ENCODE assay signal across 1 cellular context in the genomic region with DNA sequence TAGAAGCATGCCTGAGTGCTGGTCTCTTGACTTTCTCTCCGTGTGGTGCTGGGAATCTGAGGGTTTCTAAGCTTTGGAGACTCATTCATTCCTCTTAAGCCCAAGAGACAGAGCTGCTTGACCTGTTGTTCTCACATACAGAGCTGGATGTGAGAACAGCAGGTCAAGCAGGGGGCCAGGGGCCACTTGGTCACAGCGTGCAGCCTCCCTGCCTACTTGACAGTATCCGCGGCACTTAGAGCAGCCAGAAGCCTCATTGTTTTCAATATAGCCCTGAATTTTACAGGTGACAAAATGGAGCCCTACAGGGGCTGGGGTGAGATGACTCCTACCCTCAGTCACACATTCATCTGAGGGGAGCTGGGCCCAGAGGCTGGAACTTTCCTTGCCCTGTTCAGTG.
TF ChIP-seq lines count a peak whose summit lies in the region.

No MANE protein-coding gene starts in this region.

TF ChIP-seq in GM23338, 12 proteins besides CTCF, POLR2A, EP300 and RAD21 (continued from another document):
- TF ChIP-seq, protein P1, sequence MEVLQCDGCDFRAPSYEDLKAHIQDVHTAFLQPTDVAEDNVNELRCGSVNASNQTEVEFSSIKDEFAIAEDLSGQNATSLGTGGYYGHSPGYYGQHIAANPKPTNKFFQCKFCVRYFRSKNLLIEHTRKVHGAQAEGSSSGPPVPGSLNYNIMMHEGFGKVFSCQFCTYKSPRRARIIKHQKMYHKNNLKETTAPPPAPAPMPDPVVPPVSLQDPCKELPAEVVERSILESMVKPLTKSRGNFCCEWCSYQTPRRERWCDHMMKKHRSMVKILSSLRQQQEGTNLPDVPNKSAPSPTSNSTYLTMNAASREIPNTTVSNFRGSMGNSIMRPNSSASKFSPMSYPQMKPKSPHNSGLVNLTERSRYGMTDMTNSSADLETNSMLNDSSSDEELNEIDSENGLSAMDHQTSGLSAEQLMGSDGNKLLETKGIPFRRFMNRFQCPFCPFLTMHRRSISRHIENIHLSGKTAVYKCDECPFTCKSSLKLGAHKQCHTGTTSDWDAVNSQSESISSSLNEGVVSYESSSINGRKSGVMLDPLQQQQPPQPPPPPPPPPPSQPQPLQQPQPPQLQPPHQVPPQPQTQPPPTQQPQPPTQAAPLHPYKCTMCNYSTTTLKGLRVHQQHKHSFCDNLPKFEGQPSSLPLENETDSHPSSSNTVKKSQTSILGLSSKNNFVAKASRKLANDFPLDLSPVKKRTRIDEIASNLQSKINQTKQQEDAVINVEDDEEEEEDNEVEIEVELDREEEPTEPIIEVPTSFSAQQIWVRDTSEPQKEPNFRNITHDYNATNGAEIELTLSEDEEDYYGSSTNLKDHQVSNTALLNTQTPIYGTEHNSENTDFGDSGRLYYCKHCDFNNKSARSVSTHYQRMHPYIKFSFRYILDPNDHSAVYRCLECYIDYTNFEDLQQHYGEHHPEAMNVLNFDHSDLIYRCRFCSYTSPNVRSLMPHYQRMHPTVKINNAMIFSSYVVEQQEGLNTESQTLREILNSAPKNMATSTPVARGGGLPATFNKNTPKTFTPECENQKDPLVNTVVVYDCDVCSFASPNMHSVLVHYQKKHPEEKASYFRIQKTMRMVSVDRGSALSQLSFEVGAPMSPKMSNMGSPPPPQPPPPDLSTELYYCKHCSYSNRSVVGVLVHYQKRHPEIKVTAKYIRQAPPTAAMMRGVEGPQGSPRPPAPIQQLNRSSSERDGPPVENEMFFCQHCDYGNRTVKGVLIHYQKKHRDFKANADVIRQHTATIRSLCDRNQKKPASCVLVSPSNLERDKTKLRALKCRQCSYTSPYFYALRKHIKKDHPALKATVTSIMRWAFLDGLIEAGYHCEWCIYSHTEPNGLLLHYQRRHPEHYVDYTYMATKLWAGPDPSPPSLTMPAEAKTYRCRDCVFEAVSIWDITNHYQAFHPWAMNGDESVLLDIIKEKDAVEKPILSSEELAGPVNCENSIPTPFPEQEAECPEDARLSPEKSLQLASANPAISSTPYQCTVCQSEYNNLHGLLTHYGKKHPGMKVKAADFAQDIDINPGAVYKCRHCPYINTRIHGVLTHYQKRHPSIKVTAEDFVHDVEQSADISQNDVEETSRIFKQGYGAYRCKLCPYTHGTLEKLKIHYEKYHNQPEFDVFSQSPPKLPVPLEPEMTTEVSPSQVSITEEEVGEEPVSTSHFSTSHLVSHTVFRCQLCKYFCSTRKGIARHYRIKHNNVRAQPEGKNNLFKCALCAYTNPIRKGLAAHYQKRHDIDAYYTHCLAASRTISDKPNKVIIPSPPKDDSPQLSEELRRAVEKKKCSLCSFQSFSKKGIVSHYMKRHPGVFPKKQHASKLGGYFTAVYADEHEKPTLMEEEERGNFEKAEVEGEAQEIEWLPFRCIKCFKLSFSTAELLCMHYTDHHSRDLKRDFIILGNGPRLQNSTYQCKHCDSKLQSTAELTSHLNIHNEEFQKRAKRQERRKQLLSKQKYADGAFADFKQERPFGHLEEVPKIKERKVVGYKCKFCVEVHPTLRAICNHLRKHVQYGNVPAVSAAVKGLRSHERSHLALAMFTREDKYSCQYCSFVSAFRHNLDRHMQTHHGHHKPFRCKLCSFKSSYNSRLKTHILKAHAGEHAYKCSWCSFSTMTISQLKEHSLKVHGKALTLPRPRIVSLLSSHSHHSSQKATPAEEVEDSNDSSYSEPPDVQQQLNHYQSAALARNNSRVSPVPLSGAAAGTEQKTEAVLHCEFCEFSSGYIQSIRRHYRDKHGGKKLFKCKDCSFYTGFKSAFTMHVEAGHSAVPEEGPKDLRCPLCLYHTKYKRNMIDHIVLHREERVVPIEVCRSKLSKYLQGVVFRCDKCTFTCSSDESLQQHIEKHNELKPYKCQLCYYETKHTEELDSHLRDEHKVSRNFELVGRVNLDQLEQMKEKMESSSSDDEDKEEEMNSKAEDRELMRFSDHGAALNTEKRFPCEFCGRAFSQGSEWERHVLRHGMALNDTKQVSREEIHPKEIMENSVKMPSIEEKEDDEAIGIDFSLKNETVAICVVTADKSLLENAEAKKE (CRISPR knock-in tag; IDR thresholded peaks at IDR 0.05) = no peak
TF ChIP-seq in GM23338: peak in this region for 0.
